Comparison of ENCODE assay signal across 23 cellular contexts in the genomic region with DNA sequence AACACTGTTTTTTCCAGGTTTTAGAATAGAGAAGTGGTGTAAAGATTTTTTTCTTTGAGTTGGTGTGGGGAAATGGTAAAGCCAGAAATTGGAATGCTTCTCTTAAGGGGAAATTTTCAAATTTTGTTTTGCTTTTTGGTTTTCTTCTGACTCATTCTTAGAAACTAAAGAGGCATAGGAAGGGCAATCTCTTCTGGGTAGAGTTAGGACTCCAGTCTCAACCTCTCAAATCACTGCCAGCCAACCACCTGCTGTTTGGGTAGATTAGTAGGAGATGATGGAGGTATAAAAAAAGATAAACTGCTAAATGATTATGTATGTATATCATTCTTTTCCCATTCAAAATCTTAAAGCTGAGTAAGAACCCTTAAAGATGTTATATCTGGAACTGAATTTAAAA.
"Had no signal": no experiment of that assay in that cellular context is flagged by ENCODE, and none has a peak within 500 bp of the region (broad histone marks: within the 10 kb centered on the region; RNA-seq: fewer than 3 reads in every experiment).

No MANE protein-coding gene starts in this region.

- H3K36me3 ChIP-seq: adrenal gland, breast epithelium, MG63, SJSA1 had no signal

- H3K9me3 Mint-ChIP-seq: activated naive CD8-positive, alpha-beta T cell treated with anti-CD3 and anti-CD28 coated beads, Interleukin-2, amount 10 ng/mL, durations not matched to agents 7 days and 5 days; T-helper 1 cell treated with Interleukin-12 subunit alpha and Interleukin-12 subunit beta and Interleukin-4 antibody, amounts not matched to agents 30 μg/mL and 1 μg/mL, for 36 hours had no signal

- H3K9me3 ChIP-seq: adrenal gland, breast epithelium, MG63, SJSA1 had no signal

- DNase-seq: activated CD4-positive, alpha-beta T cell treated with anti-CD3 and anti-CD28 coated beads for 48 hours; activated CD4-positive, alpha-beta T cell treated with anti-CD3 and anti-CD28 coated beads, Interleukin-2, amount 50 U/mL, for 48 hours; activated gamma-delta T cell; activated naive CD4-positive, alpha-beta T cell treated with anti-CD3 and anti-CD28 coated beads, Interleukin-2, amount 50 U/mL, for 16 hours; activated naive CD8-positive, alpha-beta T cell treated with anti-CD3 and anti-CD28 coated beads, Interleukin-2, amount 10 ng/mL, durations not matched to agents 7 days and 5 days; adrenal gland; anterior cingulate cortex; caudate nucleus; MG63; NCI-H1105; NCI-H1436; NCI-H1694 treated with DMSO at 0.1 percent for 48 hours; NCI-H2029 treated with DMSO at 0.1 percent for 48 hours; NCI-H446; NCI-H526; NCI-H774; NK-92 treated with Interleukin-12 subunit alpha and Interleukin-12 subunit beta, amount 100 ng/mL, for 24 hours; PC-3; SHP77 had no signal

- ATAC-seq: activated CD4-positive, CD25-positive, alpha-beta regulatory T cell treated with anti-CD3 and anti-CD28 coated beads, Interleukin-2, amount 50 U/mL, for 24 hours; PC-3 had no signal

- H3K27me3 Mint-ChIP-seq: activated naive CD8-positive, alpha-beta T cell treated with anti-CD3 and anti-CD28 coated beads, Interleukin-2, amount 10 ng/mL, durations not matched to agents 7 days and 5 days had no signal

- H3K4me1 ChIP-seq: adrenal gland, breast epithelium had no signal

- H3K27ac ChIP-seq: adrenal gland, breast epithelium, SJSA1 had no signal

- H3K27ac Mint-ChIP-seq: activated naive CD8-positive, alpha-beta T cell treated with anti-CD3 and anti-CD28 coated beads, Interleukin-2, amount 10 ng/mL, durations not matched to agents 7 days and 5 days; T-helper 1 cell treated with Interleukin-12 subunit alpha and Interleukin-12 subunit beta and Interleukin-4 antibody, amounts not matched to agents 30 μg/mL and 1 μg/mL, for 36 hours had no signal

- H3K4me3 ChIP-seq: adrenal gland, breast epithelium, MG63, SJSA1 had no signal

- H3K4me3 Mint-ChIP-seq: activated naive CD8-positive, alpha-beta T cell treated with anti-CD3 and anti-CD28 coated beads, Interleukin-2, amount 10 ng/mL, durations not matched to agents 7 days and 5 days; T-helper 1 cell treated with Interleukin-12 subunit alpha and Interleukin-12 subunit beta and Interleukin-4 antibody, amounts not matched to agents 30 μg/mL and 1 μg/mL, for 36 hours had no signal

- H3K27me3 ChIP-seq: adrenal gland, breast epithelium, MG63, SJSA1 had no signal
